12 cellular contexts compared by ENCODE assay signal in genomic region chr22:49331878-49332277, GRCh38.
"Had no signal": no experiment of that assay in that cellular context is flagged by ENCODE, and none has a peak within 500 bp of the region (broad histone marks: within the 10 kb centered on the region; RNA-seq: fewer than 3 reads in every experiment).

No MANE protein-coding gene starts in this region.

- H3K27ac ChIP-seq: breast epithelium, esophagus squamous epithelium, left lung, VCaP had no signal

- H3K36me3 ChIP-seq: breast epithelium, esophagus squamous epithelium, left lung had no signal

- DNase-seq: activated CD4-positive, alpha-beta T cell treated with anti-CD3 and anti-CD28 coated beads for 36 hours; activated T-cell treated with anti-CD3 and anti-CD28 coated beads, Interleukin-2, amount 50 U/mL, for 24 hours; esophagus squamous epithelium; foreskin fibroblast; glutamatergic neuron; left lung; mesenchymal stem cell; nephron progenitor cell; stimulated activated CD4-positive, alpha-beta T cell treated with anti-CD3 and anti-CD28 coated beads, Interleukin-4, amount 100 ng/mL, for 4 hours; T1000 had no signal

- H3K4me3 ChIP-seq: breast epithelium, esophagus squamous epithelium, left lung had no signal

- ATAC-seq: activated CD4-positive, alpha-beta T cell treated with anti-CD3 and anti-CD28 coated beads for 36 hours; left lung had no signal

- H3K4me1 ChIP-seq: breast epithelium, esophagus squamous epithelium, left lung had no signal
